In genomic region chr12:122846622-122847515, GRCh38 we compare ENCODE assay signal across 31 cellular contexts.
"Had no signal": no experiment of that assay in that cellular context is flagged by ENCODE, and none has a peak within 500 bp of the region (broad histone marks: within the 10 kb centered on the region; RNA-seq: fewer than 3 reads in every experiment).

No MANE protein-coding gene starts in this region.

- H3K27me3 ChIP-seq: breast epithelium, foreskin keratinocyte, hepatocyte, ovary, right atrium auricular region, spleen, thyroid gland, upper lobe of right lung had no signal

- ATAC-seq: activated CD4-positive, alpha-beta T cell treated with anti-CD3 and anti-CD28 coated beads for 36 hours; activated T-helper 17 cell treated with anti-CD3 and anti-CD28 coated beads, Interleukin-2, amount 50 U/mL, for 72 hours; foreskin keratinocyte; natural killer cell; upper lobe of right lung had no signal

- H3K9me3 ChIP-seq: breast epithelium, left ventricle myocardium inferior, ovary, psoas muscle, right atrium auricular region, spleen, thyroid gland, upper lobe of right lung had no signal

- H3K4me1 Mint-ChIP-seq: activated CD4-positive, alpha-beta T cell treated with anti-CD3 and anti-CD28 coated beads for 36 hours; activated T-helper 17 cell treated with anti-CD3 and anti-CD28 coated beads, Interleukin-2, amount 50 U/mL, for 72 hours; mesothelial cell of epicardium had no signal

- H3K27ac ChIP-seq: foreskin keratinocyte, hepatocyte, left ventricle myocardium inferior, ovary, psoas muscle, spleen, thyroid gland, upper lobe of right lung had no signal

- H3K27ac Mint-ChIP-seq: activated B cell treated with CpG ODN at 0.5 μM for 24 hours; activated CD4-positive, alpha-beta T cell treated with anti-CD3 and anti-CD28 coated beads for 36 hours; activated naive CD8-positive, alpha-beta T cell treated with anti-CD3 and anti-CD28 coated beads for 36 hours; activated T-helper 17 cell treated with anti-CD3 and anti-CD28 coated beads, Interleukin-2, amount 50 U/mL, for 72 hours; immature natural killer cell; mesothelial cell of epicardium; natural killer cell; T-helper 1 cell treated with Interleukin-12 subunit alpha and Interleukin-12 subunit beta and Interleukin-4 antibody, amounts not matched to agents 30 μg/mL and 1 μg/mL, for 36 hours had no signal

- H3K4me3 ChIP-seq: breast epithelium, hepatocyte, left ventricle myocardium inferior, ovary, psoas muscle, right atrium auricular region, spleen, thyroid gland, upper lobe of right lung had no signal

- H3K36me3 Mint-ChIP-seq: activated naive CD8-positive, alpha-beta T cell treated with anti-CD3 and anti-CD28 coated beads for 36 hours; mesothelial cell of epicardium; natural killer cell had no signal

- DNase-seq: activated B cell treated with CpG ODN at 0.5 μM for 24 hours; activated CD4-positive, alpha-beta T cell treated with anti-CD3 and anti-CD28 coated beads for 36 hours; activated CD4-positive, alpha-beta T cell treated with anti-CD3 and anti-CD28 coated beads, Interleukin-2, amount 50 U/mL, for 4 hours; activated CD8-positive, alpha-beta memory T cell treated with anti-CD3 and anti-CD28 coated beads for 24 hours; activated CD8-positive, alpha-beta memory T cell treated with anti-CD3 and anti-CD28 coated beads, Interleukin-2, amount 50 U/mL, for 4 hours; activated naive CD4-positive, alpha-beta T cell treated with Interleukin-2 at 50 U/mL for 16 hours; activated naive CD8-positive, alpha-beta T cell treated with anti-CD3 and anti-CD28 coated beads for 36 hours; activated T-cell treated with anti-CD3 and anti-CD28 coated beads, Interleukin-2, amount 50 U/mL, for 24 hours; cerebellar nuclear complex; effector CD4-positive, alpha-beta T cell; foreskin keratinocyte; glutamatergic neuron; immature natural killer cell; kidney glomerular epithelial cell; left ventricle myocardium inferior; mammary epithelial cell; natural killer cell; ovary; spleen; stimulated activated CD4-positive, alpha-beta T cell treated with anti-CD3 and anti-CD28 coated beads, Interleukin-4, amount 100 ng/mL, for 24 hours; stimulated activated naive CD4-positive, alpha-beta T cell treated with Interleukin-2 at 50 U/mL for 16 hours; T1000; upper lobe of right lung had no signal

- H3K4me3 Mint-ChIP-seq: activated B cell treated with CpG ODN at 0.5 μM for 24 hours; activated CD4-positive, alpha-beta T cell treated with anti-CD3 and anti-CD28 coated beads for 36 hours; activated naive CD8-positive, alpha-beta T cell treated with anti-CD3 and anti-CD28 coated beads for 36 hours; activated T-cell treated with anti-CD3 and anti-CD28 coated beads, Interleukin-2, amount 50 U/mL, for 24 hours; activated T-helper 17 cell treated with anti-CD3 and anti-CD28 coated beads, Interleukin-2, amount 50 U/mL, for 72 hours; immature natural killer cell; mesothelial cell of epicardium; natural killer cell; T-helper 1 cell treated with Interleukin-12 subunit alpha and Interleukin-12 subunit beta and Interleukin-4 antibody, amounts not matched to agents 30 μg/mL and 1 μg/mL, for 36 hours had no signal

- H3K27me3 Mint-ChIP-seq: activated B cell treated with CpG ODN at 0.5 μM for 24 hours; activated CD4-positive, alpha-beta T cell treated with anti-CD3 and anti-CD28 coated beads for 36 hours; activated naive CD8-positive, alpha-beta T cell treated with anti-CD3 and anti-CD28 coated beads for 36 hours; activated T-cell treated with anti-CD3 and anti-CD28 coated beads, Interleukin-2, amount 50 U/mL, for 24 hours; activated T-helper 17 cell treated with anti-CD3 and anti-CD28 coated beads, Interleukin-2, amount 50 U/mL, for 72 hours had no signal

- H3K9me3 Mint-ChIP-seq: activated B cell treated with CpG ODN at 0.5 μM for 24 hours; activated naive CD8-positive, alpha-beta T cell treated with anti-CD3 and anti-CD28 coated beads for 36 hours; activated T-cell treated with anti-CD3 and anti-CD28 coated beads, Interleukin-2, amount 50 U/mL, for 24 hours; activated T-helper 17 cell treated with anti-CD3 and anti-CD28 coated beads, Interleukin-2, amount 50 U/mL, for 72 hours; immature natural killer cell; mesothelial cell of epicardium; natural killer cell; T-helper 1 cell treated with Interleukin-12 subunit alpha and Interleukin-12 subunit beta and Interleukin-4 antibody, amounts not matched to agents 30 μg/mL and 1 μg/mL, for 36 hours had no signal

- H3K36me3 ChIP-seq: breast epithelium, left ventricle myocardium inferior, ovary, right atrium auricular region, upper lobe of right lung had no signal

- H3K4me1 ChIP-seq: foreskin keratinocyte, psoas muscle had no signal
